Comparison of ENCODE assay signal across 8 cellular contexts in the genomic region with DNA sequence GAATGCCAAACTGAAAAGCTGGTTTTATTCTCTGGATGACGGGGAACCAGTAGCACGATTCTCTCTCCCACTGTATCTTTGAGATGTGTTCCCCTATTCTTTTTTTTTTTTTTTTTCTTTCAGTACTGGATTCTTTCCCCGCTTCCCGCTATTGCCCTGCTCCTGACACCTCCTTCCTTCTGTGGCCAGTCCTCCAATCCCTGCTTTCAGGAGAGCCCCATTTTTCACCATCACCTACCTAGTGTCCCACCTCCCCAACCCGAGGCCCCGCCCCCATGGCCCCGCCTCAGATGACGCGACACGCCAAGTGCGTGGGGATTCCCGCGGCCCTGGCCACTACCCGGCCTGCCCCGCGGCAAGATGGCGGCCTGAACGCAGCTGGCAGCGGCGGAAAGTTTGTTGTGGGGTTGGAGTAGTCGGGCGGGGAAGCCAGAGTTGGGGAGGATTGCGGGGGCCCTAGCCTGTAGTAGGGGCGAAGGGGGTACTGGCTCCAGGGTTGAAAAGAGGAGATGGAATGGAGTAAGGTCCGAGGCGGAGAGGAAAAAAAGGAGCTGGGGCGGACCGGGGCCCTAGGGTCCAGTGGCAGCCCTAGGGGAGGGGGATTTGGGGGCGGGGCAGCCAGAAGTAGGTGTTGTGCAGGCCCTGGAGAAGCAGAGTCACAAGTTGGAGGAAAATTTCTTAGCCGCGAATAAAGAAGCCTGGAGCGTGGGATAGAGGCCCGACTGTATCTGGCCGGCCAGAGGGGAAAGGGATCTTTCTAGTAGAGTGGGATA. TPM values are rescaled to one million over a fixed set of nuclear protein-coding genes. Genes with fewer than 3 reads are reported as not detected.
DNase-seq lines count a peak whose midpoint lies in the region; ATAC-seq, FAIRE-seq and TF ChIP-seq lines count a peak whose summit lies in the region.

A gene with protein sequence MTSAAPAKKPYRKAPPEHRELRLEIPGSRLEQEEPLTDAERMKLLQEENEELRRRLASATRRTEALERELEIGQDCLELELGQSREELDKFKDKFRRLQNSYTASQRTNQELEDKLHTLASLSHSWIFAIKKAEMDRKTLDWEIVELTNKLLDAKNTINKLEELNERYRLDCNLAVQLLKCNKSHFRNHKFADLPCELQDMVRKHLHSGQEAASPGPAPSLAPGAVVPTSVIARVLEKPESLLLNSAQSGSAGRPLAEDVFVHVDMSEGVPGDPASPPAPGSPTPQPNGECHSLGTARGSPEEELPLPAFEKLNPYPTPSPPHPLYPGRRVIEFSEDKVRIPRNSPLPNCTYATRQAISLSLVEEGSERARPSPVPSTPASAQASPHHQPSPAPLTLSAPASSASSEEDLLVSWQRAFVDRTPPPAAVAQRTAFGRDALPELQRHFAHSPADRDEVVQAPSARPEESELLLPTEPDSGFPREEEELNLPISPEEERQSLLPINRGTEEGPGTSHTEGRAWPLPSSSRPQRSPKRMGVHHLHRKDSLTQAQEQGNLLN (plus strand): TSS at position 336 of the 773 bp plus-strand sequence. CDS start 21,432 bp downstream, outside the sequence.

- dilution Hi-C loops in keratinocyte (cut with MboI; ENCODE audit: extremely low pct_ligation_motif_present, low sequenced_read_pairs): no loop called here

- H3K9me1 ChIP-seq in keratinocyte (ENCODE audit: control insufficient read depth, extremely low read depth, insufficient read depth, low read length): no peaks in the 10 kb centered on the region

- H3K9ac ChIP-seq in keratinocyte (ENCODE audit: control insufficient read depth, extremely low read depth, insufficient read depth, low read length): peak within 1 kb of the TSS; percentile 90

- H3K9me3 ChIP-seq in keratinocyte (ENCODE audit: control insufficient read depth, low read depth, low read length): no peaks in the 10 kb centered on the region

- FAIRE-seq in A204.1 (lab: Jason Lieb, UNC) (peak; percentile 55), keratinocyte (lab: Jason Lieb, UNC) (no peak)

- ATAC-seq in GM18867 (IDR thresholded peaks at IDR 0.05; ENCODE audit: unreplicated experiment): peak; percentile 95
- peak; percentile 97 for ATAC-seq in HG03139 (IDR thresholded peaks at IDR 0.05; ENCODE audit: unreplicated experiment)

- peak within 1 kb of the TSS; percentile 99 for H3K4me2 ChIP-seq in keratinocyte (ENCODE audit: control insufficient read depth, extremely low read depth, insufficient read depth, low read depth, low read length)

- peak within 1 kb of the TSS; percentile 88 for H3K27ac ChIP-seq in keratinocyte (ENCODE audit: control insufficient read depth, insufficient read depth, low read length)

- no peaks in the 10 kb centered on the region for H4K20me1 ChIP-seq in keratinocyte (ENCODE audit: control insufficient read depth, extremely low read depth, insufficient read depth, low read length)

- H3K27me3 ChIP-seq in keratinocyte (ENCODE audit: control insufficient read depth, extremely low read depth, insufficient read depth, low read length): no peaks in the 10 kb centered on the region

- peaks cover 45% of the 10 kb centered on the region for H3K4me1 ChIP-seq in keratinocyte (ENCODE audit: control insufficient read depth, extremely low read depth, insufficient read depth, low read length)

- peak; percentile 66 for DNase-seq in NCI-H345 treated with DMSO at 0.1 percent for 48 hours (lab: John Stamatoyannopoulos, UW; ENCODE audit: unreplicated experiment)
- DNase-seq in activated CD4-positive, CD25-positive, alpha-beta regulatory T cell treated with anti-CD3 and anti-CD28 coated beads, Interleukin-2, amount 50 U/mL, for 72 hours: peak; percentile 98
- DNase-seq in cerebellar cortex (ENCODE audit: low spot score): peak; percentile 96
- no peak for DNase-seq in keratinocyte (ENCODE audit: low read depth, low spot score)
- peak; percentile 94 to 100 (median 96) for DNase-seq in stimulated activated CD4-positive, alpha-beta T cell treated with anti-CD3 and anti-CD28 coated beads, Interleukin-12 subunit alpha, Interleukin-12 subunit beta, amount 100 ng/mL, for 48 hours (ENCODE audit: low read depth in 2 of 3, low spot score in 1 of 3)

- H3K36me3 ChIP-seq in keratinocyte (ENCODE audit: control insufficient read depth in 2 of 2, extremely low read depth in 1 of 2, insufficient read depth in 2 of 2, low read length in 2 of 2): peaks cover 0 to 3% of the 10 kb centered on the region in 2 experiments

- TF ChIP-seq CTCF in keratinocyte (optimal IDR thresholded peaks at IDR 0.05 in 1 of 3, IDR thresholded peaks at IDR 0.05 in 1 of 3, conservative IDR thresholded peaks at IDR 0.05 in 1 of 3; ENCODE audit: extremely low read depth in 1 of 3, insufficient read depth in 2 of 3, low read length in 3 of 3): no peak

- peaks cover 29% of the 10 kb centered on the region for H3K79me2 ChIP-seq in keratinocyte (ENCODE audit: control insufficient read depth, insufficient read depth, low read length)

- peak within 1 kb of the TSS; percentile 52 to 85 (median 77) for H3K4me3 ChIP-seq in keratinocyte (ENCODE audit: control insufficient read depth in 2 of 3, extremely low read depth in 1 of 3, insufficient read depth in 2 of 3, low read depth in 1 of 3, low read length in 3 of 3)

- H2AFZ ChIP-seq in keratinocyte (ENCODE audit: control insufficient read depth, low read length): peak within 1 kb of the TSS; percentile 75

RNA-seq across cellular contexts. Expression of the gene that starts here (rescaled TPM):
- 17.2 to 45.5 TPM (median 23.3 TPM) in 3 replicates for polyA plus RNA-seq in keratinocyte
- polyA plus RNA-seq in keratinocyte (2011; ENCODE audit: low read depth): 41.6 TPM
- polyA plus RNA-seq in keratinocyte (2011; cell fraction: cytosol; rRNA removed): 14.3 and 25.4 TPM in 2 replicates
- polyA plus RNA-seq in keratinocyte (2011; cell fraction: nucleus; rRNA removed): 78.8 and 84.0 TPM in 2 replicates
- polyA plus RNA-seq in keratinocyte (2012; ENCODE audit: low replicate concordance): 12.6 and 28.6 TPM in 2 replicates
- polyA minus RNA-seq in keratinocyte: 10.4 to 24.4 TPM (median 16.7 TPM) in 3 replicates
- 11.7 TPM for polyA minus RNA-seq in keratinocyte (2011; cell fraction: cytosol; rRNA and poly(A)+ RNA removed)
- 11.8 and 19.6 TPM in 2 replicates for polyA minus RNA-seq in keratinocyte (2011; cell fraction: nucleus; rRNA and poly(A)+ RNA removed)
